In genomic region chr19:56153507-56153906, GRCh38 we compare ENCODE assay signal across 19 cellular contexts. TPM values are rescaled to one million over a fixed set of nuclear protein-coding genes. Genes with fewer than 3 reads are reported as not detected.
DNase-seq lines count a peak whose midpoint lies in the region; FAIRE-seq and TF ChIP-seq lines count a peak whose summit lies in the region.
"Had no signal": no experiment of that assay in that cellular context is flagged by ENCODE, and none has a peak within 500 bp of the region (broad histone marks: within the 10 kb centered on the region; RNA-seq: fewer than 3 reads in every experiment).

No MANE protein-coding gene starts in this region.

- H3K9me3 Mint-ChIP-seq in glutamatergic neuron (ENCODE audit: unreplicated experiment), result peaks cover 15% of the 10 kb centered on the region
- peaks cover 6% of the 10 kb centered on the region for H3K9me3 Mint-ChIP-seq in neural progenitor cell
- H3K9me3 Mint-ChIP-seq: CD8-positive, alpha-beta memory T cell had no signal

- peaks cover 28% of the 10 kb centered on the region for H3K79me2 ChIP-seq in neural progenitor cell (ENCODE audit: low read depth)

- H3K9me3 ChIP-seq in neural progenitor cell (ENCODE audit: low read depth) (no peaks in the 10 kb centered on the region), tibial artery (no peaks in the 10 kb centered on the region)
- H3K9me3 ChIP-seq: suprapubic skin had no signal

- no peak for FAIRE-seq in GM12891 (lab: Jason Lieb, UNC)
- FAIRE-seq: GM19239 had no signal

- peaks cover 42% of the 10 kb centered on the region for H4K20me1 ChIP-seq in neural progenitor cell (ENCODE audit: low read depth)

- H3K27me3 ChIP-seq in neural progenitor cell (no peaks in the 10 kb centered on the region), tibial artery (no peaks in the 10 kb centered on the region)
- H3K27me3 ChIP-seq: suprapubic skin had no signal

- H3K36me3 Mint-ChIP-seq in glutamatergic neuron (ENCODE audit: unreplicated experiment) (peaks cover 30% of the 10 kb centered on the region), neural progenitor cell (peaks cover 31% of the 10 kb centered on the region)

- H3K27me3 Mint-ChIP-seq in glutamatergic neuron (ENCODE audit: unreplicated experiment), result peaks cover 4% of the 10 kb centered on the region
- peaks cover 16% of the 10 kb centered on the region for H3K27me3 Mint-ChIP-seq in neural progenitor cell (ENCODE audit: insufficient read depth, low read depth)
- H3K27me3 Mint-ChIP-seq: CD8-positive, alpha-beta memory T cell had no signal

- intact Hi-C loops in tibial artery (cut with DNase I; ENCODE audit: low total_unique reads), result no loop called here

- peak overlapping the region; percentile 49 for H3K4me2 ChIP-seq in neural progenitor cell

- H3K4me3 Mint-ChIP-seq in glutamatergic neuron (ENCODE audit: unreplicated experiment), result peak overlapping the region; percentile 49
- peak overlapping the region; percentile 8 for H3K4me3 Mint-ChIP-seq in neural progenitor cell
- H3K4me3 Mint-ChIP-seq: CD8-positive, alpha-beta memory T cell had no signal

- TF ChIP-seq CTCF in VCaP (conservative IDR thresholded peaks at IDR 0.05) (no peak), glutamatergic neuron (IDR thresholded peaks at IDR 0.05; ENCODE audit: partially characterized antibody, unreplicated experiment) (no peak), neural progenitor cell (IDR thresholded peaks at IDR 0.05) (no peak), tibial artery (IDR thresholded peaks at IDR 0.05) (no peak)

- H3K36me3 ChIP-seq in neural progenitor cell (no peaks in the 10 kb centered on the region), tibial artery (peaks cover 12 to 65% (median 46%) of the 10 kb centered on the region in 3 donors)

- peak; percentile 25 for DNase-seq in NCI-H82 (lab: John Stamatoyannopoulos, UW)
- DNase-seq in NCI-H82 treated with DMSO at 0.1 percent for 48 hours (lab: John Stamatoyannopoulos, UW; ENCODE audit: unreplicated experiment), result no peak
- no peak for DNase-seq in glutamatergic neuron
- DNase-seq in neural progenitor cell (ENCODE audit: low spot score), result peak; percentile 84
- DNase-seq in GM12891 (ENCODE audit: insufficient read length, low spot score), result no peak
- DNase-seq in GM03348 (ENCODE audit: low spot score), result no peak
- no peak for DNase-seq in tibial artery
- DNase-seq: CD8-positive, alpha-beta memory T cell; kidney glomerular epithelial cell; NCI-H2029; NCI-H748 treated with DMSO at 0.1 percent for 48 hours; RPMI8226 had no signal

- no peak overlapping the region for H3K9ac ChIP-seq in neural progenitor cell

- H2AFZ ChIP-seq in neural progenitor cell (replicated peaks), result no peak overlapping the region

- H3K4me1 ChIP-seq in neural progenitor cell, result peaks cover 20% of the 10 kb centered on the region
- H3K4me1 ChIP-seq in tibial artery, result no peaks in the 10 kb centered on the region
- H3K4me1 ChIP-seq: suprapubic skin had no signal

- H3K4me3 ChIP-seq in neural progenitor cell (no peak overlapping the region), tibial artery (no peak overlapping the region)
- H3K4me3 ChIP-seq: skin epidermis, suprapubic skin had no signal

- H3K4me1 Mint-ChIP-seq in glutamatergic neuron (ENCODE audit: low read depth, unreplicated experiment) (peaks cover 22% of the 10 kb centered on the region), neural progenitor cell (peaks cover 25% of the 10 kb centered on the region)

- peaks cover 27% of the 10 kb centered on the region for H3F3A ChIP-seq in neural progenitor cell (ENCODE audit: low read depth)

- H3K27ac Mint-ChIP-seq in glutamatergic neuron (ENCODE audit: unreplicated experiment) (peak overlapping the region; percentile 86), neural progenitor cell (peak overlapping the region; percentile 64)

- H3K27ac ChIP-seq in VCaP (peak overlapping the region; percentile 21; the same call in 1 of the 2 replicates), neural progenitor cell (peak overlapping the region; percentile 56), tibial artery (no peak overlapping the region)
- H3K27ac ChIP-seq: 22Rv1, skin epidermis, suprapubic skin had no signal

- no peak for TF ChIP-seq POLR2A in GM12891 (IDR thresholded peaks at IDR 0.05; ENCODE audit: low read depth, low read length)

TF ChIP-seq in GM12891, 5 proteins besides CTCF, POLR2A, EP300 and RAD21:
- TF ChIP-seq POU2F2 (IDR thresholded peaks at IDR 0.05; ENCODE audit: low read depth, low read length) (no peak), PAX5 (IDR thresholded peaks at IDR 0.05; ENCODE audit: insufficient read depth, low read length, severe bottlenecking) (no peak), POLR2AphosphoS5 (IDR thresholded peaks at IDR 0.05; ENCODE audit: low read depth, low read length) (no peak), SPI1 (IDR thresholded peaks at IDR 0.05; ENCODE audit: low read depth, low read length) (no peak), TAF1 (IDR thresholded peaks at IDR 0.05; ENCODE audit: low read depth, low read length) (no peak)

RNA-seq across cellular contexts. Expression of gene ZNF444, which starts 12.4 kb away (rescaled TPM):
- total RNA-seq in glutamatergic neuron (ENCODE audit: unreplicated experiment), result 56.9 TPM
- 7.0 and 51.8 TPM in 2 replicates for total RNA-seq in neural progenitor cell (ENCODE audit: low replicate concordance)
- 15.0 TPM for polyA plus RNA-seq in GM12891 (2012; ENCODE audit: low read depth, missing spikeins)

RNA-seq across cellular contexts. Expression of gene GALP, which starts 22.3 kb away (rescaled TPM):
- not detected for total RNA-seq in glutamatergic neuron (ENCODE audit: unreplicated experiment)
- total RNA-seq in neural progenitor cell (ENCODE audit: low replicate concordance), result 0.71 and 1.8 TPM in 2 replicates
- not detected for polyA plus RNA-seq in GM12891 (2012; ENCODE audit: low read depth, missing spikeins)
- total RNA-seq: CD8-positive, alpha-beta memory T cell; dermis microvascular lymphatic vessel endothelial cell; fibroblast of villous mesenchyme; suprapubic skin had no signal
- polyA plus RNA-seq: CD8-positive, alpha-beta memory T cell had no signal

RNA-seq across cellular contexts. Expression of gene ZNF787, which starts 32.4 kb away (rescaled TPM):
- total RNA-seq in glutamatergic neuron (ENCODE audit: unreplicated experiment), result 59.7 TPM
- 2.2 and 30.0 TPM in 2 replicates for total RNA-seq in neural progenitor cell (ENCODE audit: low replicate concordance)
- polyA plus RNA-seq in GM12891 (2012; ENCODE audit: low read depth, missing spikeins), result 16.4 TPM

RNA-seq across cellular contexts. Expression of gene ZSCAN5B, which starts 44.1 kb away (rescaled TPM):
- not detected for total RNA-seq in glutamatergic neuron (ENCODE audit: unreplicated experiment)
- total RNA-seq in neural progenitor cell (ENCODE audit: low replicate concordance), result not detected in 2 replicates
- 0.06 TPM for polyA plus RNA-seq in GM12891 (2012; ENCODE audit: low read depth, missing spikeins)
- total RNA-seq: CD8-positive, alpha-beta memory T cell; dermis microvascular lymphatic vessel endothelial cell; fibroblast of villous mesenchyme; suprapubic skin had no signal
- polyA plus RNA-seq: CD8-positive, alpha-beta memory T cell had no signal

RNA-seq across cellular contexts. Expression of gene ZSCAN5C, which starts 48.6 kb away (rescaled TPM):
- total RNA-seq in glutamatergic neuron (ENCODE audit: unreplicated experiment) (0.32 TPM), neural progenitor cell (ENCODE audit: low replicate concordance) (not detected in 2 replicates)
- not detected for polyA plus RNA-seq in GM12891 (2012; ENCODE audit: low read depth, missing spikeins)
- total RNA-seq: CD8-positive, alpha-beta memory T cell; dermis microvascular lymphatic vessel endothelial cell; fibroblast of villous mesenchyme; suprapubic skin had no signal
- polyA plus RNA-seq: CD8-positive, alpha-beta memory T cell had no signal

Comparison
In these comparisons a context has a peak if more than half of its experiments do, and no peak if none do; other contexts are left out.
1. DNase-seq: peak in NCI-H82 (single experiment) and neural progenitor cell (single experiment); none in NCI-H82 treated with DMSO at 0.1 percent for 48 hours (single experiment), glutamatergic neuron (single experiment), GM12891 (single experiment), GM03348 (single experiment) and tibial artery (0 of 2).
2. H3K27ac ChIP-seq: peak in VCaP (single experiment) and neural progenitor cell (single experiment); none in tibial artery (0 of 2).